In genomic region chr13:42992585-42993122, GRCh38 we compare ENCODE assay signal across 8 cellular contexts. TPM values are rescaled to one million over a fixed set of nuclear protein-coding genes. Genes with fewer than 3 reads are reported as not detected.
DNase-seq lines count a peak whose midpoint lies in the region; ATAC-seq and TF ChIP-seq lines count a peak whose summit lies in the region.

No MANE protein-coding gene starts in this region.

- ATAC-seq in GM21529 (IDR thresholded peaks at IDR 0.05; ENCODE audit: unreplicated experiment) = peak; percentile 51
- ATAC-seq in naive thymus-derived CD8-positive, alpha-beta T cell = peak; percentile 62 to 67

- no peaks in the 10 kb centered on the region for H3K36me3 ChIP-seq in Caco-2 (ENCODE audit: control insufficient read depth, insufficient read depth, low read length)
- no peaks in the 10 kb centered on the region for H3K36me3 ChIP-seq in MG63
- no peaks in the 10 kb centered on the region for H3K36me3 ChIP-seq in colonic mucosa

- peak overlapping the region; percentile 91 for H3K27ac Mint-ChIP-seq in Caco-2 (ENCODE audit: unreplicated experiment)
- H3K27ac Mint-ChIP-seq in naive thymus-derived CD8-positive, alpha-beta T cell = peak overlapping the region; percentile 99 to 100 (median 99)

- intact Hi-C loops in Caco-2 (cut with micrococcal nuclease; ENCODE audit: unreplicated experiment) = loop anchor here (1.0 to 2.0 kb wide), 5 partner anchors 10 to 62 kb away; partner anchors contain the start of gene DNAJC15
- intact Hi-C loops in colonic mucosa (cut with DNase I) = no loop called here

- H3K9ac ChIP-seq in colonic mucosa (ENCODE audit: low read depth in 2 of 2, low read length in 2 of 2) = peak overlapping the region; percentile 61 to 88

- H3K9me3 ChIP-seq in Caco-2 = no peaks in the 10 kb centered on the region
- H3K9me3 ChIP-seq in MG63 = no peaks in the 10 kb centered on the region
- H3K9me3 ChIP-seq in colonic mucosa = no peaks in the 10 kb centered on the region

- H3K27ac ChIP-seq in colonic mucosa = peak overlapping the region; percentile 99

- H3K9me3 Mint-ChIP-seq in Caco-2 (ENCODE audit: unreplicated experiment) = no peaks in the 10 kb centered on the region
- no peaks in the 10 kb centered on the region for H3K9me3 Mint-ChIP-seq in naive thymus-derived CD8-positive, alpha-beta T cell

- peaks cover 35% of the 10 kb centered on the region for H3K4me1 Mint-ChIP-seq in Caco-2 (ENCODE audit: low read depth, unreplicated experiment)
- H3K4me1 Mint-ChIP-seq in naive thymus-derived CD8-positive, alpha-beta T cell = peaks cover 17 to 54% (median 38%) of the 10 kb centered on the region in 4 donors

- H3K4me3 Mint-ChIP-seq in Caco-2 (ENCODE audit: unreplicated experiment) = peak overlapping the region; percentile 91
- H3K4me3 Mint-ChIP-seq in naive thymus-derived CD8-positive, alpha-beta T cell = peak overlapping the region; percentile 88 to 97 (median 96)

- H3K4me3 ChIP-seq in Caco-2 (ENCODE audit: low read depth, low read length) (peak overlapping the region; percentile 59), MG63 (peak overlapping the region; percentile 59), colonic mucosa (peak overlapping the region; percentile 64)

- H3K36me3 Mint-ChIP-seq in Caco-2 (ENCODE audit: insufficient read depth, unreplicated experiment) = peaks cover 7% of the 10 kb centered on the region
- H3K36me3 Mint-ChIP-seq in naive thymus-derived CD8-positive, alpha-beta T cell = peaks cover 0 to 8% (median 0%) of the 10 kb centered on the region in 3 donors

- POLR2A ChIA-PET in Caco-2 (lab: Charles Lee) = interaction anchor here (0.5 to 2.6 kb wide), 10 partner anchors 9 to 79 kb away, joined by 3 to 13 read pairs (median 4); no protein-coding TSS in a partner anchor
- POLR2A ChIA-PET in naive thymus-derived CD8-positive, alpha-beta T cell (lab: Charles Lee) = interaction anchor here (0.7 to 3.8 kb wide), 8 partner anchors 11 to 95 kb away, joined by 3 to 26 read pairs (median 4); partner anchors contain the start of gene DNAJC15

- CTCF ChIA-PET in Caco-2 (lab: Charles Lee) = interaction anchor here (0.5 to 1.4 kb wide), 3 partner anchors 23 to 65 kb away, joined by 3 to 4 read pairs (median 4); no protein-coding TSS in a partner anchor

- H3K27me3 Mint-ChIP-seq in Caco-2 (ENCODE audit: insufficient read depth, unreplicated experiment) = no peaks in the 10 kb centered on the region
- no peaks in the 10 kb centered on the region for H3K27me3 Mint-ChIP-seq in naive thymus-derived CD8-positive, alpha-beta T cell

- TF ChIP-seq CTCF in Caco-2 (IDR thresholded peaks at IDR 0.05; ENCODE audit: insufficient read depth in 1 of 2, low read depth in 1 of 2, low read length in 1 of 2, severe bottlenecking in 1 of 2, unreplicated experiment in 1 of 2) = no peak
- no peak for TF ChIP-seq CTCF in colonic mucosa (IDR thresholded peaks at IDR 0.05)

- DNase-seq in Caco-2 (no peak), MG63 (no peak), colonic mucosa (no peak), anterior cingulate cortex (lab: John Stamatoyannopoulos, UW) (no peak), SW 1271 (lab: John Stamatoyannopoulos, UW) (no peak), NK-92 (lab: John Stamatoyannopoulos, UW; ENCODE audit: unreplicated experiment) (no peak)
- peak in 2 of 10 donors; percentile 67 to 73 for DNase-seq in naive thymus-derived CD8-positive, alpha-beta T cell

- BruUV-seq in Caco-2 (replicated peaks; lab: Mats Ljungman, UMichigan) = TSS peak; percentile 91

- peaks cover 53% of the 10 kb centered on the region for H3K4me1 ChIP-seq in Caco-2
- peaks cover 12% of the 10 kb centered on the region for H3K4me1 ChIP-seq in colonic mucosa

- H3K27me3 ChIP-seq in Caco-2 (replicated peaks; ENCODE audit: control insufficient read depth, insufficient read depth, low read length) (no peaks in the 10 kb centered on the region), MG63 (no peaks in the 10 kb centered on the region), colonic mucosa (no peaks in the 10 kb centered on the region)

RNA-seq across cellular contexts. Expression of gene EPSTI1, which starts 0.6 kb away (rescaled TPM):
- total RNA-seq in Caco-2 (2022) = 80.6 and 86.5 TPM in 2 replicates
- 2.9 and 5.7 TPM in 2 replicates for total RNA-seq in MG63 (2014; rRNA removed; shearing (Covaris generic); ENCODE audit: low replicate concordance)
- total RNA-seq in colonic mucosa = 10 to 100 TPM in 1 of 2 donors, 1 to 10 TPM in 1; 5.4 to 16.8 TPM
- total RNA-seq in naive thymus-derived CD8-positive, alpha-beta T cell = 10 to 100 TPM; 11.4 to 12.8 TPM
- 10 to 100 TPM; 10.1 to 10.8 (median 10.8) TPM for polyA plus RNA-seq in naive thymus-derived CD8-positive, alpha-beta T cell

RNA-seq across cellular contexts. Expression of gene DNAJC15, which starts 30.7 kb away (rescaled TPM):
- total RNA-seq in Caco-2 (2022) (71.0 and 72.2 TPM in 2 replicates), colonic mucosa (10 to 100 TPM in 1 of 2 donors, 1 to 10 TPM in 1; 6.6 to 14.6 TPM)
- total RNA-seq in MG63 (2014; rRNA removed; shearing (Covaris generic); ENCODE audit: low replicate concordance) = 7.6 and 36.8 TPM in 2 replicates
- total RNA-seq in naive thymus-derived CD8-positive, alpha-beta T cell = 1 to 10 TPM; 9.5 TPM
- polyA plus RNA-seq in naive thymus-derived CD8-positive, alpha-beta T cell = 10 to 100 TPM; 12.7 to 26.5 (median 14.1) TPM
